ENCODE assay signal across 34 cellular contexts in the genomic region with DNA sequence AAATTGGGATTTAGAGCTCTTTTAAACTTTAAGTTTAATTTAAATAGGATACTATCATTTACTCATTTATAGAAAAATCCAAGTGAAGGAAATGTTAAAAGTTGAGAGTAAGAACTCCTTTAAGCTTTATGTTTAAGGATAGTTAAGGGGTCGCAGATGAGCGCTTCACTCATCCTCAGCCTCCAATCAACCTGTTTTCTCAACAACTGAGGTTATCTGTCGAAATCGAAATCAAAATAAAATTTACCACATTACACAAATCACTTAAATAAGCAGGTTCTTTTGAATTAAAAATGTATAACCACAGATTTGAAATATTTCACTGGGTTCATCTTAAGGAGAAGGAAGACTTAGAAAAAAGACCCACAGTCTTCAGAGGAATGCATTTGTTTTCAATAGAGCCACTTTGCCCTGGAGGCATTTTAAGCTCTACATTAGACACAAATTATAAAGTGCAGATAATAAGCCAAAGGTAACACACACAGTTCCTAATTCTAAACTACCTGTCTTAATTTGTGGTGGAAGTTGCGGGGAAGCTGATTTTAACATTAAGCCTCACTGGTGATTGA. TPM values are rescaled to one million over a fixed set of nuclear protein-coding genes. Genes with fewer than 3 reads are reported as not detected.
"Had no signal": no experiment of that assay in that cellular context is flagged by ENCODE, and none has a peak within 500 bp of the region (broad histone marks: within the 10 kb centered on the region; RNA-seq: fewer than 3 reads in every experiment).

No MANE protein-coding gene starts in this region.

- H3K4me1 ChIP-seq: prostate gland, testis, transverse colon, upper lobe of right lung had no signal

- H3K9me3 Mint-ChIP-seq: natural killer cell treated with Interleukin-12 subunit alpha and Interleukin-12 subunit beta and Interleukin-15 and Interleukin-18, amount 100 ng/mL, for 72 hours; nephron progenitor cell; neural crest cell; stimulated activated naive CD8-positive, alpha-beta T cell treated with anti-CD3 and anti-CD28 coated beads, Interleukin-15, amount 100 ng/mL, for 72 hours; type B pancreatic cell had no signal

- H3K27ac ChIP-seq: neutrophil, ovary, prostate gland, skin epidermis, spleen, suprapubic skin, testis, tibial artery, transverse colon, upper lobe of right lung, uterus had no signal

- H3K4me1 Mint-ChIP-seq: neural crest cell; stimulated activated memory B cell treated with anti-CD40 and anti-IgM and Interleukin-4, amounts not matched to agents 10 μg/mL and 1 μg/mL and 100 μg/mL, for 72 hours had no signal

- H3K27ac Mint-ChIP-seq: natural killer cell treated with Interleukin-12 subunit alpha and Interleukin-12 subunit beta and Interleukin-15 and Interleukin-18, amount 100 ng/mL, for 72 hours; nephron progenitor cell; stimulated activated memory B cell treated with anti-CD40 and anti-IgM and Interleukin-4, amounts not matched to agents 10 μg/mL and 1 μg/mL and 100 μg/mL, for 72 hours; stimulated activated naive CD8-positive, alpha-beta T cell treated with anti-CD3 and anti-CD28 coated beads, Interleukin-15, amount 100 ng/mL, for 72 hours; type B pancreatic cell had no signal

- H3K36me3 ChIP-seq: neutrophil, ovary, prostate gland, spleen, suprapubic skin, tibial artery, transverse colon, upper lobe of right lung, uterus had no signal

- H3K4me3 ChIP-seq: ovary, prostate gland, skin epidermis, smooth muscle cell, spleen, suprapubic skin, testis, tibial artery, transverse colon, upper lobe of right lung, uterus had no signal

- H3K27me3 ChIP-seq: ovary, testis had no signal

- H3K36me3 Mint-ChIP-seq: naive thymus-derived CD4-positive, alpha-beta T cell; stimulated activated memory B cell treated with anti-CD40 and anti-IgM and Interleukin-4, amounts not matched to agents 10 μg/mL and 1 μg/mL and 100 μg/mL, for 72 hours; type B pancreatic cell had no signal

- H3K4me2 ChIP-seq: smooth muscle cell had no signal

- H3K9me3 ChIP-seq: neutrophil, ovary, prostate gland, spleen, suprapubic skin, testis, tibial artery, transverse colon, upper lobe of right lung, uterus had no signal

- H3K4me3 Mint-ChIP-seq: naive thymus-derived CD4-positive, alpha-beta T cell; natural killer cell treated with Interleukin-12 subunit alpha and Interleukin-12 subunit beta and Interleukin-15 and Interleukin-18, amount 100 ng/mL, for 72 hours; nephron progenitor cell; neural crest cell; stimulated activated memory B cell treated with anti-CD40 and anti-IgM and Interleukin-4, amounts not matched to agents 10 μg/mL and 1 μg/mL and 100 μg/mL, for 72 hours; stimulated activated naive CD8-positive, alpha-beta T cell treated with anti-CD3 and anti-CD28 coated beads, Interleukin-15, amount 100 ng/mL, for 72 hours; type B pancreatic cell had no signal

- ATAC-seq: naive thymus-derived CD4-positive, alpha-beta T cell; natural killer cell treated with Interleukin-12 subunit alpha and Interleukin-12 subunit beta and Interleukin-15 and Interleukin-18, amount 100 ng/mL, for 72 hours; right cardiac atrium; sciatic nerve; stimulated activated memory B cell treated with anti-CD40 and anti-IgM and Interleukin-4, amounts not matched to agents 10 μg/mL and 1 μg/mL and 100 μg/mL, for 72 hours; stimulated activated naive CD8-positive, alpha-beta T cell treated with anti-CD3 and anti-CD28 coated beads, Interleukin-15, amount 100 ng/mL, for 72 hours; stimulated activated naive CD8-positive, alpha-beta T cell treated with anti-CD3 and anti-CD28 coated beads, Interleukin-15, Interleukin-2, amounts not matched to agents 100 U/mL and 50 U/mL, for 24 hours; upper lobe of right lung had no signal

- DNase-seq: naive thymus-derived CD4-positive, alpha-beta T cell; nephron progenitor cell; nucleus accumbens; ovary; right cardiac atrium; spleen; stimulated activated CD4-positive, alpha-beta T cell treated with anti-CD3 and anti-CD28 coated beads, Interleukin-12 subunit alpha, Interleukin-12 subunit beta, amount 100 ng/mL, for 4 hours; stimulated activated CD4-positive, alpha-beta T cell treated with anti-CD3 and anti-CD28 coated beads, Interleukin-1b, Interleukin-23, amount 100 ng/mL, for 48 hours; stimulated activated CD4-positive, alpha-beta T cell treated with anti-CD3 and anti-CD28 coated beads, Interleukin-4, amount 100 ng/mL, for 1 hour; stimulated activated CD4-positive, alpha-beta T cell treated with anti-CD3 and anti-CD28 coated beads, Interleukin-4, amount 100 ng/mL, for 4 hours; stimulated activated CD8-positive, alpha-beta memory T cell treated with anti-CD3 and anti-CD28 coated beads, Interleukin-4, amount 100 ng/mL, for 48 hours; stimulated activated naive CD4-positive, alpha-beta T cell; stimulated activated naive CD8-positive, alpha-beta T cell treated with anti-CD3 and anti-CD28 coated beads, Interleukin-15, amount 100 ng/mL, for 72 hours; stimulated activated naive CD8-positive, alpha-beta T cell treated with anti-CD3 and anti-CD28 coated beads, Interleukin-15, Interleukin-2, amounts not matched to agents 100 U/mL and 50 U/mL, for 24 hours; substantia nigra; testis; tibial artery; transverse colon; upper lobe of right lung; uterus had no signal

RNA-seq across cellular contexts. Expression of gene PAX1, which starts 5.5 kb away (rescaled TPM):
- total RNA-seq: naive thymus-derived CD4-positive, alpha-beta T cell; natural killer cell treated with Interleukin-12 subunit alpha and Interleukin-12 subunit beta and Interleukin-15 and Interleukin-18, amount 100 ng/mL, for 72 hours; neural crest cell; omental fat pad; ovary; posterior vena cava; prostate gland; pulmonary artery endothelial cell; right cardiac atrium; smooth muscle cell; spleen; testis; transverse colon; upper lobe of right lung; urinary bladder; uterus had no signal
- polyA plus RNA-seq: naive thymus-derived CD4-positive, alpha-beta T cell; ovary; right cardiac atrium; smooth muscle cell; spleen; urinary bladder had no signal
